25 cellular contexts compared by ENCODE assay signal in the genomic region with DNA sequence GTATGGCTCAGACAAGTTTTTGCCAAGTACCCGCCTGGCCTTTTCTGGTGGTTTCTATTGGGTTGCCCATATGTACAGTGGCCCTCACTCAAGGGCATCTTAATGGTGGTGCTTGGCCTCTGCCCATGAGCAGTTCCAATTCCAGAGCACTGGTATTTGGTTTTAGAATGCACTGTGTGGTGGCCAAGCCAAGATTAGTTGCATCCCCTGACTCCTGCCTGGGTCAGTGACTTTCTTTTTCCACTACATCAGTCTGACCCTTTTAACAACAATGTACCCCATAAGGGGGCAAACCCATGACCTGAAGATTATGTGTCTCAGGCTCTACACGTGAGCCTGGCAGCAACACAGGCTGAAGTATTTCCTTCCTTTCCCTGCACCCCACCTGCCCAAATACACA. TPM values are rescaled to one million over a fixed set of nuclear protein-coding genes. Genes with fewer than 3 reads are reported as not detected.
"Had no signal": no experiment of that assay in that cellular context is flagged by ENCODE, and none has a peak within 500 bp of the region (broad histone marks: within the 10 kb centered on the region; RNA-seq: fewer than 3 reads in every experiment).

No MANE protein-coding gene starts in this region.

- H3K4me3 Mint-ChIP-seq: dendritic cell treated with granulocyte-macrophage colony-stimulating factor and Interleukin-4, amounts not matched to agents 40 ng/mL and 50 ng/mL, for 4 days; effector memory CD8-positive, alpha-beta T cell; endodermal cell; mesothelial cell of epicardium had no signal

- H3K27me3 ChIP-seq: colonic mucosa, esophagus squamous epithelium, foreskin keratinocyte, gastroesophageal sphincter, hepatocyte, left lung had no signal

- DNase-seq: colonic mucosa; cortex of kidney; effector CD8-positive, alpha-beta T cell; effector memory CD8-positive, alpha-beta T cell; endodermal cell; erythroblast; esophagus squamous epithelium; foreskin keratinocyte; hypothalamus; left cardiac atrium; left lung; lower lobe of right lung; mesenchymal stem cell; mucosa of descending colon; naive B cell had no signal

- H3K27me3 Mint-ChIP-seq: dendritic cell treated with granulocyte-macrophage colony-stimulating factor and Interleukin-4, amounts not matched to agents 40 ng/mL and 50 ng/mL, for 4 days; effector memory CD8-positive, alpha-beta T cell; naive B cell had no signal

- H3K9me3 Mint-ChIP-seq: dendritic cell treated with granulocyte-macrophage colony-stimulating factor and Interleukin-4, amounts not matched to agents 40 ng/mL and 50 ng/mL, for 4 days; endodermal cell had no signal

- H3K9me3 ChIP-seq: colonic mucosa, esophagus squamous epithelium, left lung, lower lobe of right lung, mucosa of descending colon had no signal

- H3K36me3 ChIP-seq: colonic mucosa, gastroesophageal sphincter, left lung, lower lobe of right lung had no signal

- H3K36me3 Mint-ChIP-seq: naive B cell had no signal

- ATAC-seq: effector memory CD8-positive, alpha-beta T cell; esophagus mucosa; foreskin keratinocyte; gastroesophageal sphincter; left cardiac atrium; left lung; lower lobe of right lung; mucosa of descending colon had no signal

- H3K4me3 ChIP-seq: colonic mucosa, esophagus squamous epithelium, gastroesophageal sphincter, hepatocyte, left lung, lower lobe of right lung, mucosa of descending colon had no signal

- H3K4me1 Mint-ChIP-seq: endodermal cell, mesothelial cell of epicardium, naive B cell had no signal

- H3K27ac Mint-ChIP-seq: dendritic cell treated with granulocyte-macrophage colony-stimulating factor and Interleukin-4, amounts not matched to agents 40 ng/mL and 50 ng/mL, for 4 days; effector memory CD8-positive, alpha-beta T cell; endodermal cell; mesothelial cell of epicardium had no signal

- FAIRE-seq: endometrium, frontal cortex, islet of Langerhans, keratinocyte had no signal

- H3K27ac ChIP-seq: colonic mucosa, epithelial cell of prostate, esophagus squamous epithelium, foreskin keratinocyte, gastroesophageal sphincter, hepatocyte, left lung, lower lobe of right lung had no signal

- H3K4me1 ChIP-seq: colonic mucosa, esophagus squamous epithelium, foreskin keratinocyte, gastroesophageal sphincter, left lung, lower lobe of right lung had no signal

RNA-seq across cellular contexts. Expression of a gene that starts 34.2 kb away (rescaled TPM):
- total RNA-seq: foreskin keratinocyte had no signal
- polyA plus RNA-seq: foreskin keratinocyte had no signal
